In the genomic region with DNA sequence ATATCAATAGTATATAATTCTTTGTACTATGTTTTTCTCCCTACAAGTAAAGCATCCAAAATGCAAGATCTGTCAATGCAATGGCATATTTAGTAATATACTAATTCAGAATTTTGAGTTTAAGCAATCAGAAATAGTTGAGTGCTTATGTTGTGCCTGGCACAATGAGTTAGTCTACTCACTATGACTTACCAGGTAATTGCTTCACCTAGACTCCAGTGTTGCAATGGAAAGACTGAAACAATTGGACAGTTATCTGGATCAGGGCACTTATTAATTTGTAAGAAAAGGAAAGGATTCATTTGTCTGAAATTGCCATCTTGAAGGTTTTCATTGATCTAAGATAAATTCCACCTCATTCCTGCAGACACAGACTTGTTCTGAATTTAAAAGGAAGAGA, we compare ENCODE assay signal across 24 cellular contexts.
DNase-seq lines count a peak whose midpoint lies in the region; ATAC-seq, FAIRE-seq and TF ChIP-seq lines count a peak whose summit lies in the region.
"Had no signal": no experiment of that assay in that cellular context is flagged by ENCODE, and none has a peak within 500 bp of the region (broad histone marks: within the 10 kb centered on the region; RNA-seq: fewer than 3 reads in every experiment).

No MANE protein-coding gene starts in this region.

- ATAC-seq in GM19452 (IDR thresholded peaks at IDR 0.05; ENCODE audit: unreplicated experiment), result no peak
- ATAC-seq: A549 had no signal

- no peaks in the 10 kb centered on the region for H3K27me3 ChIP-seq in mammary epithelial cell (ENCODE audit: insufficient read depth, low read length)
- H3K27me3 ChIP-seq: BE2C; BLaER1 treated with 17β-estradiol and CSF1 and Interleukin-3, amounts not matched to agents 10 nM and 100 nM had no signal

- no peaks in the 10 kb centered on the region for H4K20me1 ChIP-seq in mammary epithelial cell (ENCODE audit: insufficient read depth, low read length)
- H4K20me1 ChIP-seq: BLaER1 treated with 17β-estradiol and CSF1 and Interleukin-3, amounts not matched to agents 10 nM and 100 nM had no signal

- peak; percentile 88 for FAIRE-seq in D721Med (lab: Jason Lieb, UNC)
- FAIRE-seq: A549, G401.6, GM12892, GM19239, H1 had no signal

- H3K27ac ChIP-seq in mammary epithelial cell (ENCODE audit: insufficient read depth, low read depth, low read length) (no peak overlapping the region), epithelial cell of prostate (no peak overlapping the region)
- H3K27ac ChIP-seq: A549; BLaER1 treated with 17β-estradiol and CSF1 and Interleukin-3, amounts not matched to agents 10 nM and 100 nM; GM23248 had no signal

- no peaks in the 10 kb centered on the region for H3K9me3 ChIP-seq in mammary epithelial cell (replicated peaks; ENCODE audit: insufficient read depth, low read length)
- H3K9me3 ChIP-seq: A549, BE2C had no signal

- in situ Hi-C loops in mammary epithelial cell (cut with MboI; ENCODE audit: low sequenced_read_pairs in 2 of 2), result no loop called here

- BruUV-seq in mammary epithelial cell (replicated peaks; lab: Mats Ljungman, UMichigan), result no TSS peak

- H2AFZ ChIP-seq in mammary epithelial cell (ENCODE audit: low read depth, low read length), result no peak overlapping the region
- H2AFZ ChIP-seq: GM23248 had no signal

- no peak overlapping the region for H3K4me2 ChIP-seq in mammary epithelial cell (ENCODE audit: insufficient read depth, low read depth, low read length)
- H3K4me2 ChIP-seq: A549 had no signal

- CTCF ChIA-PET in mammary epithelial cell (lab: Charles Lee; ENCODE audit: low non-redundant PET), result no interaction called here

- no peak overlapping the region for H3K4me3 ChIP-seq in mammary epithelial cell (replicated peaks in 1 of 3; ENCODE audit: insufficient read depth in 1 of 3, low read depth in 2 of 3, low read length in 3 of 3)
- H3K4me3 ChIP-seq: A549; BLaER1 treated with 17β-estradiol and CSF1 and Interleukin-3, amounts not matched to agents 10 nM and 100 nM; GM23248 had no signal

- intact Hi-C loops in mammary epithelial cell (cut with micrococcal nuclease), result no loop called here

- H3K4me1 ChIP-seq in mammary epithelial cell (ENCODE audit: insufficient read depth, low read length), result no peaks in the 10 kb centered on the region
- H3K4me1 ChIP-seq: A549, BE2C had no signal

- H3K9ac ChIP-seq in mammary epithelial cell (ENCODE audit: insufficient read depth, low read length), result no peak overlapping the region
- H3K9ac ChIP-seq: BLaER1 treated with 17β-estradiol and CSF1 and Interleukin-3, amounts not matched to agents 10 nM and 100 nM; GM23248 had no signal

- dilution Hi-C loops in mammary epithelial cell (cut with HindIII; ENCODE audit: low sequenced_read_pairs), result no loop called here

- no peaks in the 10 kb centered on the region for H3K79me2 ChIP-seq in mammary epithelial cell (ENCODE audit: insufficient read depth, low read length)

- DNase-seq in D721Med (ENCODE audit: insufficient read length, low spot score) (no peak), mammary epithelial cell (peak; percentile 77), epithelial cell of prostate (ENCODE audit: low read depth, low spot score) (peak; percentile 27), NCI-H1694 (lab: John Stamatoyannopoulos, UW) (no peak), pons (ENCODE audit: low spot score) (no peak)
- DNase-seq: 8988T; ACHN; AML-193; BE2C; Calu3; CD4-positive, alpha-beta memory T cell; COR-L47; DMS153; DND-41; GM23248; H7; HCEC 1CT had no signal

- no peaks in the 10 kb centered on the region for H3K36me3 ChIP-seq in mammary epithelial cell (ENCODE audit: insufficient read depth, low read length)
- H3K36me3 ChIP-seq: BE2C; BLaER1 treated with 17β-estradiol and CSF1 and Interleukin-3, amounts not matched to agents 10 nM and 100 nM had no signal

- no peak for TF ChIP-seq CTCF in D721Med (IDR thresholded peaks at IDR 0.05; ENCODE audit: insufficient read depth, missing control alignments)
- TF ChIP-seq CTCF in mammary epithelial cell (conservative IDR thresholded peaks at IDR 0.05 in 1 of 2, IDR thresholded peaks at IDR 0.05 in 1 of 2; ENCODE audit: extremely low read depth in 1 of 2, insufficient read depth in 1 of 2, low read depth in 1 of 2, low read length in 2 of 2), result no peak

Comparison
In these comparisons a context has a peak if more than half of its experiments do, and no peak if none do; other contexts are left out.
1. DNase-seq: peak in mammary epithelial cell (single experiment) and epithelial cell of prostate (single experiment); none in D721Med (single experiment), NCI-H1694 (single experiment) and pons (single experiment).